ENCODE assay signal across 1 cellular context in the genomic region with DNA sequence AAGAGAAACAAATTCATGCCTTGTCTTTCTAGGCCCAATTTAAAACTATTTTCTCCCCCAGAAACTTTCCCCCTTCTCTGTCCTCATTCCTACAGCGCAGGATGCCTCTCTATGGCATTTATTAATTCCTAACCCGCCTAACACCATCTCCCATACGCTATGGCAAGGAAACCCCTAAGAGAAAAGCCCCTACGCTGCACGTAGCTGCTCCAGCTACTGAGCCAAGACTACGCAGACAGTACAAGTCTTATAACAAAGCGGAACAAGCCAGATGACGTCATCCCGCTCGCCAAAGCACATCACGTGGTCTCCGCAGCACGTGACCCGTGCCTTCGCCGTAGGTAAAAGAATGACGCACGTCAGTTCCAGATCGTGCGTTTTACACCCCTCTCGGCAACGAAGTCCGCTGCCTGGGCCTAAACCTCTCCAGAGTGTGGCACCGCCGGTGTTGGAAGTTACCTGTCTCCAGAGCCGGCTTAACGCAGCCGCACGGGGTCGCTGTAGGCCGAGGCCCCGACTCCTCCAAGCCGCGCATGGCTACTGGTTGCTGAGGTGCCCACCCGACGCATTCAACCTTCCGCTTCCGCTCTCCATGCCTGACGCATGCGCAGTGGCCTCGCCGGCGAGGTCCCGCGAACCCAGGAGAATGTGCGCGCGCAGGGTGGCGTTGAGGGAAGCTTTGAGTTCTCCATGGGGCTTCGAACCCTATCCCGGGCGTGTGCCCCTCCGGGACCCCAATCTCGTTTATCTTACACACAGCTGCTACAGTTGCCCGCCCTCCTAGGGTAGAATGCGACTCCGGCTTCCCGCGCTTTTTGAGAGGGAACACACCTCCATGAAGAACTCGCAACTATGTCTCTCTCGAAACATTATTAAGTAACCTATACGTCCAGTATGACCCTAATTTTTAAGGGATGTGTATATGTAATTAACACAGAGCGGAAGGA.
TF ChIP-seq lines count a peak whose summit lies in the region.

TSS of gene TRMO (minus strand) at position 542 of the 947 bp plus-strand sequence. CDS start at position 535, 7 bp downstream.

TF ChIP-seq in HepG2, 621 proteins besides CTCF, POLR2A, EP300 and RAD21 (continued from another document and continues in another):
- TF ChIP-seq RXRB (CRISPR knock-in tag; IDR thresholded peaks at IDR 0.05; ENCODE audit: borderline replicate concordance) (peak; percentile 83), IRF2 (CRISPR knock-in tag; IDR thresholded peaks at IDR 0.05) (peak; percentile 95), ZBTB7B (CRISPR knock-in tag; IDR thresholded peaks at IDR 0.05) (peak; percentile 83), NFE2 (CRISPR knock-in tag; IDR thresholded peaks at IDR 0.05) (no peak), PTBP1 (IDR thresholded peaks at IDR 0.05; ENCODE audit: low read depth, low read length, poor library complexity, severe bottlenecking) (no peak), CBFB (CRISPR knock-in tag; IDR thresholded peaks at IDR 0.05) (no peak), PHF20 (CRISPR knock-in tag; IDR thresholded peaks at IDR 0.05) (peak; percentile 100), TAF15 (IDR thresholded peaks at IDR 0.05; ENCODE audit: low read depth, low read length, poor library complexity, severe bottlenecking) (peak; percentile 27), JDP2 (CRISPR knock-in tag; IDR thresholded peaks at IDR 0.05; ENCODE audit: borderline replicate concordance) (no peak), ZNF234 (CRISPR knock-in tag; conservative IDR thresholded peaks at IDR 0.05) (no peak), FOSL2 (CRISPR knock-in tag; IDR thresholded peaks at IDR 0.05) (peak; percentile 94), SALL1 (CRISPR knock-in tag; IDR thresholded peaks at IDR 0.05) (peak; percentile 97), ZZZ3 (CRISPR knock-in tag; IDR thresholded peaks at IDR 0.05; ENCODE audit: borderline replicate concordance) (peak; percentile 96; the same call in 1 of the 2 replicates), ZBTB8A (CRISPR knock-in tag; IDR thresholded peaks at IDR 0.05; ENCODE audit: borderline replicate concordance, low read depth) (0 out of 2 replicates have a peak, but pooled peaks have one; percentile 40), NCOR1 (IDR thresholded peaks at IDR 0.05; ENCODE audit: borderline replicate concordance, low read length) (peak; percentile 50; the same call in 1 of the 2 replicates), KDM1A (CRISPR knock-in tag; IDR thresholded peaks at IDR 0.05) (no peak), KLF13 (CRISPR knock-in tag; IDR thresholded peaks at IDR 0.05) (no peak), DPF2 (CRISPR knock-in tag; IDR thresholded peaks at IDR 0.05; ENCODE audit: borderline replicate concordance, low read depth) (peak; percentile 41; the same call in 1 of the 2 replicates), SATB2 (CRISPR knock-in tag; IDR thresholded peaks at IDR 0.05) (peak; percentile 96), ZC3H4 (CRISPR knock-in tag; IDR thresholded peaks at IDR 0.05; ENCODE audit: borderline replicate concordance) (peak; percentile 87; the same call in 1 of the 2 replicates), ZNF225 (CRISPR knock-in tag; IDR thresholded peaks at IDR 0.05) (peak; percentile 66; the same call in 1 of the 2 replicates), ZNF446 (CRISPR knock-in tag; IDR thresholded peaks at IDR 0.05) (no peak; the same call in none of the 2 replicates), HNRNPUL1 (IDR thresholded peaks at IDR 0.05; ENCODE audit: low read depth, low read length) (no peak), ZNF629 (CRISPR knock-in tag; conservative IDR thresholded peaks at IDR 0.05) (0 out of 2 replicates have a peak, but pooled peaks have one; percentile 34), RBM22 (optimal IDR thresholded peaks at IDR 0.05; ENCODE audit: low read length) (peak; percentile 74), ATF7-NPFF (CRISPR knock-in tag; IDR thresholded peaks at IDR 0.05; ENCODE audit: low read depth) (peak; percentile 91), ZNF841 (CRISPR knock-in tag; IDR thresholded peaks at IDR 0.05; ENCODE audit: borderline replicate concordance) (no peak), FOSL1 (CRISPR knock-in tag; IDR thresholded peaks at IDR 0.05; ENCODE audit: borderline replicate concordance) (peak; percentile 61), BCL6 (CRISPR knock-in tag; IDR thresholded peaks at IDR 0.05) (peak; percentile 68; the same call in 1 of the 2 replicates), REL (CRISPR knock-in tag; conservative IDR thresholded peaks at IDR 0.05) (no peak), ZNF589 (CRISPR knock-in tag; conservative IDR thresholded peaks at IDR 0.05) (peak; percentile 74; the same call in 1 of the 2 replicates), KDM3A (CRISPR knock-in tag; IDR thresholded peaks at IDR 0.05; ENCODE audit: low read depth) (no peak), ZNF350 (CRISPR knock-in tag; IDR thresholded peaks at IDR 0.05; ENCODE audit: borderline replicate concordance, low read depth) (peak; percentile 98), ZNF343 (CRISPR knock-in tag; IDR thresholded peaks at IDR 0.05) (peak; percentile 91; the same call in 1 of the 2 replicates), ZSCAN25 (CRISPR knock-in tag; IDR thresholded peaks at IDR 0.05) (no peak), SP5 (CRISPR knock-in tag; IDR thresholded peaks at IDR 0.05; ENCODE audit: borderline replicate concordance, low read depth) (no peak), IRX3 (CRISPR knock-in tag; IDR thresholded peaks at IDR 0.05; ENCODE audit: borderline replicate concordance, low read depth) (no peak), SMAD1 (CRISPR knock-in tag; IDR thresholded peaks at IDR 0.05; ENCODE audit: borderline replicate concordance, low read depth) (peak; percentile 85; the same call in 1 of the 2 replicates)
- TF ChIP-seq, protein P1, sequence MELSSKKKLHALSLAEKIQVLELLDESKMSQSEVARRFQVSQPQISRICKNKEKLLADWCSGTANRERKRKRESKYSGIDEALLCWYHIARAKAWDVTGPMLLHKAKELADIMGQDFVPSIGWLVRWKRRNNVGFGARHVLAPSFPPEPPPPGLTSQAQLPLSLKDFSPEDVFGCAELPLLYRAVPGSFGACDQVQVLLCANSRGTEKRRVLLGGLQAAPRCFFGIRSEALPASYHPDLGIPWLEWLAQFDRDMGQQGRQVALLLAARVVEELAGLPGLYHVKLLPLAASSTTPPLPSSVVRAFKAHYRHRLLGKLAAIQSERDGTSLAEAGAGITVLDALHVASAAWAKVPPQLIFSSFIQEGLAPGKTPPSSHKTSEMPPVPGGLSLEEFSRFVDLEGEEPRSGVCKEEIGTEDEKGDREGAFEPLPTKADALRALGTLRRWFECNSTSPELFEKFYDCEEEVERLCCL (CRISPR knock-in tag; IDR thresholded peaks at IDR 0.05; ENCODE audit: borderline replicate concordance) = no peak
- TF ChIP-seq, protein P2, sequence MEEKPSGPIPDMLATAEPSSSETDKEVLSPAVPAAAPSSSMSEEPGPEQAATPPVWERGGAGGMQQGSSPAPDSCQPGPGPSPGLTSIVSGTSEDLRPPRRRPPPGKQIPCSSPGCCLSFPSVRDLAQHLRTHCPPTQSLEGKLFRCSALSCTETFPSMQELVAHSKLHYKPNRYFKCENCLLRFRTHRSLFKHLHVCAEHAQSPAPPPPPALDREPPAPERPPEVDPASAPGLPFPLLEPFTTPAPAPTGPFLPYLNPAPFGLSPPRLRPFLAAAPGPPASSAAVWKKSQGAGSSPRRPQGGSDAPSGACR (CRISPR knock-in tag; IDR thresholded peaks at IDR 0.05) = peak; percentile 95
- TF ChIP-seq, protein P3, sequence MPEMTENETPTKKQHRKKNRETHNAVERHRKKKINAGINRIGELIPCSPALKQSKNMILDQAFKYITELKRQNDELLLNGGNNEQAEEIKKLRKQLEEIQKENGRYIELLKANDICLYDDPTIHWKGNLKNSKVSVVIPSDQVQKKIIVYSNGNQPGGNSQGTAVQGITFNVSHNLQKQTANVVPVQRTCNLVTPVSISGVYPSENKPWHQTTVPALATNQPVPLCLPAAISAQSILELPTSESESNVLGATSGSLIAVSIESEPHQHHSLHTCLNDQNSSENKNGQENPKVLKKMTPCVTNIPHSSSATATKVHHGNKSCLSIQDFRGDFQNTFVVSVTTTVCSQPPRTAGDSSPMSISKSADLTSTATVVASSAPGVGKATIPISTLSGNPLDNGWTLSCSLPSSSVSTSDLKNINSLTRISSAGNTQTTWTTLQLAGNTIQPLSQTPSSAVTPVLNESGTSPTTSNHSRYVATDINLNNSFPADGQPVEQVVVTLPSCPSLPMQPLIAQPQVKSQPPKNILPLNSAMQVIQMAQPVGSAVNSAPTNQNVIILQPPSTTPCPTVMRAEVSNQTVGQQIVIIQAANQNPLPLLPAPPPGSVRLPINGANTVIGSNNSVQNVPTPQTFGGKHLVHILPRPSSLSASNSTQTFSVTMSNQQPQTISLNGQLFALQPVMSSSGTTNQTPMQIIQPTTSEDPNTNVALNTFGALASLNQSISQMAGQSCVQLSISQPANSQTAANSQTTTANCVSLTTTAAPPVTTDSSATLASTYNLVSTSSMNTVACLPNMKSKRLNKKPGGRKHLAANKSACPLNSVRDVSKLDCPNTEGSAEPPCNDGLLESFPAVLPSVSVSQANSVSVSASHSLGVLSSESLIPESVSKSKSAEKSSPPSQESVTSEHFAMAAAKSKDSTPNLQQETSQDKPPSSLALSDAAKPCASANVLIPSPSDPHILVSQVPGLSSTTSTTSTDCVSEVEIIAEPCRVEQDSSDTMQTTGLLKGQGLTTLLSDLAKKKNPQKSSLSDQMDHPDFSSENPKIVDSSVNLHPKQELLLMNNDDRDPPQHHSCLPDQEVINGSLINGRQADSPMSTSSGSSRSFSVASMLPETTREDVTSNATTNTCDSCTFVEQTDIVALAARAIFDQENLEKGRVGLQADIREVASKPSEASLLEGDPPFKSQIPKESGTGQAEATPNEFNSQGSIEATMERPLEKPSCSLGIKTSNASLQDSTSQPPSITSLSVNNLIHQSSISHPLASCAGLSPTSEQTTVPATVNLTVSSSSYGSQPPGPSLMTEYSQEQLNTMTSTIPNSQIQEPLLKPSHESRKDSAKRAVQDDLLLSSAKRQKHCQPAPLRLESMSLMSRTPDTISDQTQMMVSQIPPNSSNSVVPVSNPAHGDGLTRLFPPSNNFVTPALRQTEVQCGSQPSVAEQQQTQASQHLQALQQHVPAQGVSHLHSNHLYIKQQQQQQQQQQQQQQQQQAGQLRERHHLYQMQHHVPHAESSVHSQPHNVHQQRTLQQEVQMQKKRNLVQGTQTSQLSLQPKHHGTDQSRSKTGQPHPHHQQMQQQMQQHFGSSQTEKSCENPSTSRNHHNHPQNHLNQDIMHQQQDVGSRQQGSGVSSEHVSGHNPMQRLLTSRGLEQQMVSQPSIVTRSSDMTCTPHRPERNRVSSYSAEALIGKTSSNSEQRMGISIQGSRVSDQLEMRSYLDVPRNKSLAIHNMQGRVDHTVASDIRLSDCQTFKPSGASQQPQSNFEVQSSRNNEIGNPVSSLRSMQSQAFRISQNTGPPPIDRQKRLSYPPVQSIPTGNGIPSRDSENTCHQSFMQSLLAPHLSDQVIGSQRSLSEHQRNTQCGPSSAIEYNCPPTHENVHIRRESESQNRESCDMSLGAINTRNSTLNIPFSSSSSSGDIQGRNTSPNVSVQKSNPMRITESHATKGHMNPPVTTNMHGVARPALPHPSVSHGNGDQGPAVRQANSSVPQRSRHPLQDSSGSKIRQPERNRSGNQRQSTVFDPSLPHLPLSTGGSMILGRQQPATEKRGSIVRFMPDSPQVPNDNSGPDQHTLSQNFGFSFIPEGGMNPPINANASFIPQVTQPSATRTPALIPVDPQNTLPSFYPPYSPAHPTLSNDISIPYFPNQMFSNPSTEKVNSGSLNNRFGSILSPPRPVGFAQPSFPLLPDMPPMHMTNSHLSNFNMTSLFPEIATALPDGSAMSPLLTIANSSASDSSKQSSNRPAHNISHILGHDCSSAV (CRISPR knock-in tag; IDR thresholded peaks at IDR 0.05; ENCODE audit: borderline replicate concordance) = no peak
- TF ChIP-seq, protein P4, sequence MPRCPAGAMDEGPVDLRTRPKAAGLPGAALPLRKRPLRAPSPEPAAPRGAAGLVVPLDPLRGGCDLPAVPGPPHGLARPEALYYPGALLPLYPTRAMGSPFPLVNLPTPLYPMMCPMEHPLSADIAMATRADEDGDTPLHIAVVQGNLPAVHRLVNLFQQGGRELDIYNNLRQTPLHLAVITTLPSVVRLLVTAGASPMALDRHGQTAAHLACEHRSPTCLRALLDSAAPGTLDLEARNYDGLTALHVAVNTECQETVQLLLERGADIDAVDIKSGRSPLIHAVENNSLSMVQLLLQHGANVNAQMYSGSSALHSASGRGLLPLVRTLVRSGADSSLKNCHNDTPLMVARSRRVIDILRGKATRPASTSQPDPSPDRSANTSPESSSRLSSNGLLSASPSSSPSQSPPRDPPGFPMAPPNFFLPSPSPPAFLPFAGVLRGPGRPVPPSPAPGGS (CRISPR knock-in tag; IDR thresholded peaks at IDR 0.05) = peak; percentile 94
- TF ChIP-seq, protein P5, sequence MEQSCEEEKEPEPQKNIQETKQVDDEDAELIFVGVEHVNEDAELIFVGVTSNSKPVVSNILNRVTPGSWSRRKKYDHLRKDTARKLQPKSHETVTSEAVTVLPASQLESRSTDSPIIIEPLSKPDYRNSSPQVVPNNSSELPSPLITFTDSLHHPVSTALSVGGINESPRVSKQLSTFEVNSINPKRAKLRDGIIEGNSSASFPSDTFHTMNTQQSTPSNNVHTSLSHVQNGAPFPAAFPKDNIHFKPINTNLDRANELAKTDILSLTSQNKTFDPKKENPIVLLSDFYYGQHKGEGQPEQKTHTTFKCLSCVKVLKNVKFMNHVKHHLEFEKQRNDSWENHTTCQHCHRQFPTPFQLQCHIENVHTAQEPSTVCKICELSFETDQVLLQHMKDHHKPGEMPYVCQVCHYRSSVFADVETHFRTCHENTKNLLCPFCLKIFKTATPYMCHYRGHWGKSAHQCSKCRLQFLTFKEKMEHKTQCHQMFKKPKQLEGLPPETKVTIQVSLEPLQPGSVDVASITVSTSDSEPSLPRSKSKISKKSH (CRISPR knock-in tag; IDR thresholded peaks at IDR 0.05; ENCODE audit: borderline replicate concordance) = peak; percentile 97
- TF ChIP-seq, protein P6, sequence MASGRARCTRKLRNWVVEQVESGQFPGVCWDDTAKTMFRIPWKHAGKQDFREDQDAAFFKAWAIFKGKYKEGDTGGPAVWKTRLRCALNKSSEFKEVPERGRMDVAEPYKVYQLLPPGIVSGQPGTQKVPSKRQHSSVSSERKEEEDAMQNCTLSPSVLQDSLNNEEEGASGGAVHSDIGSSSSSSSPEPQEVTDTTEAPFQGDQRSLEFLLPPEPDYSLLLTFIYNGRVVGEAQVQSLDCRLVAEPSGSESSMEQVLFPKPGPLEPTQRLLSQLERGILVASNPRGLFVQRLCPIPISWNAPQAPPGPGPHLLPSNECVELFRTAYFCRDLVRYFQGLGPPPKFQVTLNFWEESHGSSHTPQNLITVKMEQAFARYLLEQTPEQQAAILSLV (CRISPR knock-in tag; IDR thresholded peaks at IDR 0.05; ENCODE audit: borderline replicate concordance) = peak; percentile 58; the same call in 1 of the 2 replicates
